ENCODE assay signal across 18 cellular contexts in the genomic region with DNA sequence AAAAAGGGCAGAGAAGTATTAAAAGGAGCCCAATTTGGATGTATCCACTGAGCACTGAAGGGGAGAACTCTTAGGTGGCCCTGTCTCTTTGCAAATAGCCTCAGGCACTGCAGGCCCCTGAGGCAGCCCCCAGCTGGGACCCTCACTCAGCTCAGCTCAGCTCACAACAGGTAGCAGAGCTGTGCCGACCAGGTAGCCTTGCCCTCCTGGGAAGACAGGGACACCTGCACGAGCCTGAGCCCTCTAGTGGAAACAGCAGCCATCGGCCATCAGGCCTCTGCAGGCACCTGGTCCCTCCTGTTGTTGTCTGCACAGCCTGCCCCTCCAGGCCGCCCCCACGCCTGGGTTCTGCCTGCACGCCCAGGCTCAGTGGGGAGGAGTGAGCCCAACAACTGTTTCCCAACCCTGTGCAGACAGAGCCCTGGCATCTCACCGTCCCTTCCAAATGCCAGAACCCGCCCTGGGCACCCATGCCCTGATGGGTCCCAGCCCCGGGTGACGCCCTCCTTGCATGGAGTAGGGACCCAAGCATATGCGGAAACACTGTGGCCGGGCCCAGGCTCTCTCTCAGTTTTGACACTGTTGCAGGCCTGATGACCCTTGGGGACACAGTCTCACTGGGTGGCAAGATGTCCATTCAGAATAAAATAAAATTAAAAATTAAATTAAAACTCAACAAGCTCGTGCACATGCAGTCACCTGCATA. TPM values are rescaled to one million over a fixed set of nuclear protein-coding genes. Genes with fewer than 3 reads are reported as not detected.
A peak's percentile ranks its signal among the peaks of the same experiment; 100 is the strongest.
DNase-seq lines count a peak whose midpoint lies in the region; ATAC-seq, FAIRE-seq and TF ChIP-seq lines count a peak whose summit lies in the region.
"Had no signal": no experiment of that assay in that cellular context is flagged by ENCODE, and none has a peak within 500 bp of the region (broad histone marks: within the 10 kb centered on the region; RNA-seq: fewer than 3 reads in every experiment).

No MANE protein-coding gene starts in this region.

- H3K18ac ChIP-seq in H1 (ENCODE audit: extremely low read depth, low read length) (no peak overlapping the region), neuronal stem cell (ENCODE audit: low read length) (peak overlapping the region; percentile 75)

- H3K27me3 Mint-ChIP-seq in effector memory CD8-positive, alpha-beta T cell, result peaks cover 14 to 15% of the 10 kb centered on the region in 2 donors
- H3K27me3 Mint-ChIP-seq: activated naive CD8-positive, alpha-beta T cell treated with anti-CD3 and anti-CD28 coated beads, Interleukin-2, amount 10 ng/mL, durations not matched to agents 7 days and 5 days had no signal

- H3K23me2 ChIP-seq in H1 (ENCODE audit: low read depth, low read length), result no peaks in the 10 kb centered on the region

- no peak overlapping the region for H4K5ac ChIP-seq in H1 (ENCODE audit: insufficient read length, low read depth, low read length)

- TF ChIP-seq POLR2A in H1 (IDR thresholded peaks at IDR 0.05; ENCODE audit: control extremely low read depth in 1 of 2, low read depth in 2 of 2, low read length in 2 of 2), result no peak

- no peak overlapping the region for H3K4me3 Mint-ChIP-seq in effector memory CD8-positive, alpha-beta T cell
- H3K4me3 Mint-ChIP-seq: activated CD8-positive, alpha-beta T cell treated with anti-CD3 and anti-CD28 coated beads, Interleukin-2, amount 10 ng/mL, durations not matched to agents 7 days and 5 days; activated naive CD8-positive, alpha-beta T cell treated with anti-CD3 and anti-CD28 coated beads, Interleukin-2, amount 10 ng/mL, durations not matched to agents 7 days and 5 days; activated T-helper 1 cell treated with anti-CD3 and anti-CD28 coated beads, Interleukin-12 subunit alpha, Interleukin-12 subunit beta, Interleukin-2, Interleukin-4 antibody, amounts not matched to agents 30 ng/mL and 10 ng/mL and 1 ng/mL, durations not matched to agents 14 hours and 24 hours and 36 hours; HFFc6 had no signal

- DNase-seq in LNCaP clone FGC (ENCODE audit: low read depth) (no peak), H1 (ENCODE audit: low read depth in 1 of 2, low spot score in 2 of 2) (peak in 1 of 2 experiments; percentile 60), neuronal stem cell (ENCODE audit: low spot score) (no peak), NCI-H2029 (lab: John Stamatoyannopoulos, UW) (no peak)
- no peak for DNase-seq in effector memory CD8-positive, alpha-beta T cell
- DNase-seq: activated CD8-positive, alpha-beta T cell treated with anti-CD3 and anti-CD28 coated beads, Interleukin-2, amount 10 ng/mL, durations not matched to agents 7 days and 5 days; activated naive CD8-positive, alpha-beta T cell treated with anti-CD3 and anti-CD28 coated beads, Interleukin-2, amount 10 ng/mL, durations not matched to agents 7 days and 5 days; glutamatergic neuron; HFFc6; mucosa of descending colon; NCI-H1048; SK-N-SH had no signal

- FAIRE-seq in H1 (lab: Jason Lieb, UNC), result no peak
- FAIRE-seq: GM19239 had no signal

- H3K4ac ChIP-seq in H1 (replicated peaks; ENCODE audit: insufficient read length, low read depth, low read length) (no peak overlapping the region), neuronal stem cell (ENCODE audit: low read length) (no peak overlapping the region)

- H3K36me3 ChIP-seq in H1 (ENCODE audit: control insufficient read depth in 2 of 4, insufficient read depth in 4 of 4, low read length in 3 of 4) (no peaks in the 10 kb centered on the region), neuronal stem cell (replicated peaks in 1 of 2; ENCODE audit: control insufficient read depth in 2 of 2, insufficient read depth in 2 of 2, low read length in 2 of 2) (no peaks in the 10 kb centered on the region)
- H3K36me3 ChIP-seq: esophagus muscularis mucosa had no signal

- no peak overlapping the region for H4K91ac ChIP-seq in H1 (replicated peaks; ENCODE audit: insufficient read length, low read length)
- no peak overlapping the region for H4K91ac ChIP-seq in neuronal stem cell (ENCODE audit: low read depth, low read length, poor library complexity)

- H3K4me1 ChIP-seq in H1 (replicated peaks in 1 of 4; ENCODE audit: control insufficient read depth in 3 of 4, insufficient read depth in 4 of 4, low read length in 3 of 4) (no peaks in the 10 kb centered on the region), neuronal stem cell (ENCODE audit: control insufficient read depth in 2 of 2, insufficient read depth in 1 of 2, low read depth in 1 of 2, low read length in 2 of 2) (no peaks in the 10 kb centered on the region)
- H3K4me1 ChIP-seq: esophagus muscularis mucosa had no signal

- H2BK12ac ChIP-seq in H1 (ENCODE audit: low read depth, low read length) (no peak overlapping the region), neuronal stem cell (ENCODE audit: low read length) (no peak overlapping the region)

- H3K14ac ChIP-seq in H1 (ENCODE audit: insufficient read length) (no peak overlapping the region), neuronal stem cell (ENCODE audit: low read length) (no peak overlapping the region)

- POLR2A ChIA-PET in H1 (lab: Charles Lee; ENCODE audit: partially characterized antibody), result no interaction called here

- H3K4me2 ChIP-seq in H1 (ENCODE audit: insufficient read depth in 1 of 2, low read depth in 2 of 2, low read length in 2 of 2) (no peak overlapping the region), neuronal stem cell (ENCODE audit: insufficient read depth, low read length, poor library complexity, severe bottlenecking) (no peak overlapping the region)
- H3K4me2 ChIP-seq: SK-N-SH had no signal

- H2AFZ ChIP-seq in H1 (ENCODE audit: low read length) (no peak overlapping the region), neuronal stem cell (ENCODE audit: low read length) (no peak overlapping the region)

- H3K27me3 ChIP-seq in H1 (replicated peaks in 1 of 4; ENCODE audit: control insufficient read depth in 3 of 4, extremely low read depth in 1 of 4, insufficient read depth in 3 of 4, low read length in 3 of 4) (no peaks in the 10 kb centered on the region), neuronal stem cell (ENCODE audit: control insufficient read depth in 3 of 3, insufficient read depth in 3 of 3, low read depth in 1 of 3, low read length in 3 of 3) (peaks cover 0 to 4% (median 0%) of the 10 kb centered on the region in 3 experiments)

- no peaks in the 10 kb centered on the region for H4K20me1 ChIP-seq in H1 (replicated peaks in 1 of 2; ENCODE audit: control insufficient read depth in 1 of 2, insufficient read depth in 2 of 2, low read length in 2 of 2)

- H3K9ac ChIP-seq in H1 (replicated peaks in 1 of 4; ENCODE audit: extremely low read depth in 1 of 4, low read depth in 3 of 4, low read length in 3 of 4) (no peak overlapping the region; a peak in 1 of 7 replicates), neuronal stem cell (ENCODE audit: low read depth, low read length, poor library complexity) (peak overlapping the region; percentile 13)
- H3K9ac ChIP-seq: SK-N-SH had no signal

- TF ChIP-seq EP300 in H1 (IDR thresholded peaks at IDR 0.05; ENCODE audit: borderline replicate concordance in 1 of 2, low read depth in 2 of 2, low read length in 2 of 2), result no peak

- H3K23ac ChIP-seq in H1 (ENCODE audit: insufficient read length) (no peak overlapping the region), neuronal stem cell (ENCODE audit: low read depth, low read length, poor library complexity) (no peak overlapping the region)

- CTCF ChIA-PET in H1 (lab: Charles Lee; ENCODE audit: partially characterized antibody), result interaction anchor here (2.2 kb wide), 1 partner anchor 10 kb away, joined by 6 read pairs; no protein-coding TSS in a partner anchor

- TF ChIP-seq RAD21 in H1 (IDR thresholded peaks at IDR 0.05 in 1 of 2, conservative IDR thresholded peaks at IDR 0.05 in 1 of 2; ENCODE audit: low read depth in 2 of 2, low read length in 2 of 2), result peak; percentile 37 to 56; a peak in 3 of 4 replicates

- WGBS in H1 (ENCODE audit: extremely low coverage in 1 of 2, insufficient coverage in 1 of 2, insufficient read length in 1 of 2, insufficient replicate concordance in 2 of 2, low coverage in 1 of 2, low lambda C conversion rate in 2 of 2, missing lambda C conversion rate in 1 of 2), 2 experiments, result 84% methylated on average over 12 of the region's 13 CpGs; no CpG with 5 or more reads in 1 of the 2 experiments
- WGBS in neuronal stem cell (ENCODE audit: extremely low coverage in 2 of 2, insufficient read length in 2 of 2, insufficient replicate concordance in 1 of 2), 2 donors, result no CpG with 5 or more reads among the region's 13 CpGs

- H3K4me3 ChIP-seq in LNCaP clone FGC (ENCODE audit: low read depth, low read length) (no peak overlapping the region), H1 (ENCODE audit: extremely low read depth in 1 of 4, insufficient read depth in 2 of 4, low read depth in 3 of 4, low read length in 4 of 4) (no peak overlapping the region), neuronal stem cell (ENCODE audit: low read length in 2 of 2) (peak overlapping the region in 1 of 2 donors; percentile 25)
- H3K4me3 ChIP-seq: esophagus muscularis mucosa, mucosa of descending colon, skin epidermis had no signal

- no peaks in the 10 kb centered on the region for H3K9me3 Mint-ChIP-seq in effector memory CD8-positive, alpha-beta T cell
- H3K9me3 Mint-ChIP-seq: activated naive CD8-positive, alpha-beta T cell treated with anti-CD3 and anti-CD28 coated beads, Interleukin-2, amount 10 ng/mL, durations not matched to agents 7 days and 5 days; activated T-helper 1 cell treated with anti-CD3 and anti-CD28 coated beads, Interleukin-12 subunit alpha, Interleukin-12 subunit beta, Interleukin-2, Interleukin-4 antibody, amounts not matched to agents 30 ng/mL and 10 ng/mL and 1 ng/mL, durations not matched to agents 14 hours and 24 hours and 36 hours had no signal

- no peak overlapping the region for H3K56ac ChIP-seq in H1 (replicated peaks; ENCODE audit: insufficient read length, low read depth, low read length)

- H2BK120ac ChIP-seq in H1 (replicated peaks; ENCODE audit: low read depth, low read length), result no peak overlapping the region
- H2BK120ac ChIP-seq in neuronal stem cell (ENCODE audit: low read depth, low read length), result no peak overlapping the region

- peak; percentile 25 for TF ChIP-seq CTCF in GM12873 (IDR thresholded peaks at IDR 0.05; ENCODE audit: insufficient read depth, low read depth, low read length, missing control alignments)
- peak; percentile 48 for TF ChIP-seq CTCF in LNCaP clone FGC (IDR thresholded peaks at IDR 0.05; ENCODE audit: control insufficient read depth, extremely low read depth, insufficient read depth)
- TF ChIP-seq CTCF in H1 (IDR thresholded peaks at IDR 0.05; ENCODE audit: control extremely low read depth in 1 of 3, insufficient read depth in 1 of 3, low read depth in 1 of 3, low read length in 3 of 3), result peak; percentile 47 to 63 (median 62)

- H3K9me3 ChIP-seq in H1 (ENCODE audit: insufficient read depth in 2 of 2, low read depth in 1 of 2, low read length in 1 of 2) (no peaks in the 10 kb centered on the region), neuronal stem cell (replicated peaks in 1 of 2; ENCODE audit: control insufficient read depth in 2 of 2, insufficient read depth in 1 of 2, low read depth in 1 of 2, low read length in 2 of 2) (no peaks in the 10 kb centered on the region)
- H3K9me3 ChIP-seq: esophagus muscularis mucosa, mucosa of descending colon, SK-N-SH had no signal

- H3K79me2 ChIP-seq in H1 (ENCODE audit: control insufficient read depth in 1 of 2, insufficient read depth in 2 of 2, low read length in 2 of 2), result no peaks in the 10 kb centered on the region

- H4K8ac ChIP-seq in H1 (ENCODE audit: extremely low read depth, insufficient read depth, low read length) (no peak overlapping the region), neuronal stem cell (ENCODE audit: low read depth, low read length) (no peak overlapping the region)

- ATAC-seq in HG02973 (IDR thresholded peaks at IDR 0.05; ENCODE audit: unreplicated experiment), result no peak
- ATAC-seq in effector memory CD8-positive, alpha-beta T cell (replicated peaks), result no peak
- ATAC-seq: activated CD8-positive, alpha-beta T cell treated with anti-CD3 and anti-CD28 coated beads, Interleukin-2, amount 10 ng/mL, durations not matched to agents 7 days and 5 days; mucosa of descending colon had no signal

- H2BK5ac ChIP-seq in H1 (ENCODE audit: low read depth, low read length), result no peak overlapping the region
- no peak overlapping the region for H2BK5ac ChIP-seq in neuronal stem cell (ENCODE audit: low read length)

- H2BK15ac ChIP-seq in H1 (ENCODE audit: low read length) (no peak overlapping the region), neuronal stem cell (ENCODE audit: low read length) (peak overlapping the region; percentile 26)

- no peak overlapping the region for H2BK20ac ChIP-seq in H1 (ENCODE audit: low read length)

- H3K27ac ChIP-seq in H1 (ENCODE audit: low read depth, low read length), result no peak overlapping the region
- no peak overlapping the region for H3K27ac ChIP-seq in neuronal stem cell (replicated peaks; ENCODE audit: low read length)
- H3K27ac ChIP-seq: esophagus muscularis mucosa, skin epidermis had no signal

- no peaks in the 10 kb centered on the region for H3K36me3 Mint-ChIP-seq in effector memory CD8-positive, alpha-beta T cell (ENCODE audit: insufficient read depth)
- H3K36me3 Mint-ChIP-seq: activated naive CD8-positive, alpha-beta T cell treated with anti-CD3 and anti-CD28 coated beads, Interleukin-2, amount 10 ng/mL, durations not matched to agents 7 days and 5 days had no signal

- no peaks in the 10 kb centered on the region for H3K4me1 Mint-ChIP-seq in effector memory CD8-positive, alpha-beta T cell (ENCODE audit: low read depth in 2 of 2)
- H3K4me1 Mint-ChIP-seq: activated naive CD8-positive, alpha-beta T cell treated with anti-CD3 and anti-CD28 coated beads, Interleukin-2, amount 10 ng/mL, durations not matched to agents 7 days and 5 days had no signal

- H2AK5ac ChIP-seq in H1 (ENCODE audit: low read depth, low read length) (no peak overlapping the region), neuronal stem cell (ENCODE audit: low read depth, low read length) (peak overlapping the region; percentile 56)

- no peak overlapping the region for H3K27ac Mint-ChIP-seq in effector memory CD8-positive, alpha-beta T cell
- H3K27ac Mint-ChIP-seq: activated CD8-positive, alpha-beta T cell treated with anti-CD3 and anti-CD28 coated beads, Interleukin-2, amount 10 ng/mL, durations not matched to agents 7 days and 5 days; activated naive CD8-positive, alpha-beta T cell treated with anti-CD3 and anti-CD28 coated beads, Interleukin-2, amount 10 ng/mL, durations not matched to agents 7 days and 5 days; activated T-helper 1 cell treated with anti-CD3 and anti-CD28 coated beads, Interleukin-12 subunit alpha, Interleukin-12 subunit beta, Interleukin-2, Interleukin-4 antibody, amounts not matched to agents 30 ng/mL and 10 ng/mL and 1 ng/mL, durations not matched to agents 14 hours and 24 hours and 36 hours; HFFc6 had no signal

- H3K79me1 ChIP-seq in H1 (ENCODE audit: low read depth, low read length) (no peaks in the 10 kb centered on the region), neuronal stem cell (ENCODE audit: low read depth, low read length) (no peaks in the 10 kb centered on the region)

RNA-seq across cellular contexts. Expression of gene AJAP1, which starts 60.0 kb away (rescaled TPM):
- total RNA-seq in H1 (2021; fragmentation: NEBNext Ultra II Directional; extraction: Animal tissue kit (Norgen Biotek cat#: 25700)), result 6.2 and 6.6 TPM in 2 replicates
- polyA plus RNA-seq in H1 (2011; rRNA removed), result 1.9 and 2.2 TPM in 2 replicates
- polyA plus RNA-seq in H1 (2011; cell fraction: cytosol; rRNA removed), result 1.7 TPM
- 3.2 TPM for polyA plus RNA-seq in H1 (2011; cell fraction: nucleus; rRNA removed)
- 1.9 to 2.8 TPM (median 2.2 TPM) in 4 replicates for polyA plus RNA-seq in H1 (2012, experiment 1 of 2)
- 1.4 TPM for polyA plus RNA-seq in H1 (2012, experiment 2 of 2)
- 2.6 TPM for polyA plus RNA-seq in H1 (2013, experiment 1 of 2)
- polyA plus RNA-seq in H1 (2013, experiment 2 of 2), result 2.9 TPM
- polyA minus RNA-seq in H1 (2011; rRNA and poly(A)+ RNA removed), result 1.5 and 2.4 TPM in 2 replicates
- 0.95 TPM for polyA minus RNA-seq in H1 (2011; cell fraction: cytosol; rRNA and poly(A)+ RNA removed)
- polyA minus RNA-seq in H1 (2011; cell fraction: nucleus; rRNA and poly(A)+ RNA removed), result 3.6 TPM
- 0.32 TPM for polyA plus RNA-seq in neuronal stem cell (2013, experiment 1 of 2)
- 0.42 TPM for polyA plus RNA-seq in neuronal stem cell (2013, experiment 2 of 2)
- total RNA-seq: activated CD8-positive, alpha-beta T cell treated with anti-CD3 and anti-CD28 coated beads, Interleukin-2, amount 10 ng/mL, durations not matched to agents 7 days and 5 days; activated naive CD8-positive, alpha-beta T cell treated with anti-CD3 and anti-CD28 coated beads, Interleukin-2, amount 10 ng/mL, durations not matched to agents 7 days and 5 days; activated T-helper 1 cell treated with anti-CD3 and anti-CD28 coated beads, Interleukin-12 subunit alpha, Interleukin-12 subunit beta, Interleukin-2, Interleukin-4 antibody, amounts not matched to agents 30 ng/mL and 10 ng/mL and 1 ng/mL, durations not matched to agents 14 hours and 24 hours and 36 hours; HFFc6 had no signal
- polyA plus RNA-seq: SK-N-SH had no signal
